ENCODE assay signal across 8 cellular contexts in the genomic region with DNA sequence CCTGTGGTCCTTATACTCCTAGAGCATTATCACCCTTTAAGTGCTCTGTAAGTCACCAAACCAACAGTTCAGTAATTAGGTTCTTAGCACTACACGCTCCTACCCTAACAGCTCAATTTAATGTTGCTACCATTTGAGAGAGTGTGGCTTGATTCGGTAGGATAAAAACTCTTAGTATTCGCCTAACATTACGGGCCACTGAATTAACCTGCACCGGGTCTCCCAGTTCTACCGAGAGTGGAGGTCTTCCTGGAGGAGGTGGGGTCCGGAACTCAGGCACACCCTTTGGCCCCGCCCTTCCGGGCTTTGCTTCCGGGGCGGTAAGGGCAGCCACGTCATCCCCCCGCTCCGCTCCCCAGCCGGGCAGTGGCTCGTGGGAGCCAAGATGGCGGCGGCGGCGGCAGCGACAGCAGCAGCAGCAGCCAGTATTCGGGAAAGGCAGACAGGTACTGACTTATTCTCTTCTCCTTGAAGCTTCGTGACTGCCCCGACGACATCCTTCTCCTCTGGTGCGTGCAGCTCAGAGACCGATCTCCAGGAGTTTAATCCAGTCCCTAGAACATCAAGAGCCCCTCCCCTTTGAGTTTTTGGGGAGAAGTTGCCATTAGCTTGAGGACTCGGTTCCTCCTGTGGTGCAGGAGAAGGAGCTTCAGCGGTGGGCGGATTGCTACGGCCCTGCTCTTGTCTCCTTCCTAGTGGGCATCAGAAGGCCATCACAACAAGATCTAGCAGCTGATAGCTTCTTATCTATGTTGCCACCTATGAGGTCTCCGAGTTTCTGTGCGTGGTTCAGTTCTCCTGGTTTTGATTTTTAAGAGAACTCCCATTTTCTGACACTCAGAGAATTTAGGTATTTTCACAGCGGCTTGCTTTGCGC. TPM values are rescaled to one million over a fixed set of nuclear protein-coding genes. Genes with fewer than 3 reads are reported as not detected.
A peak's percentile ranks its signal among the peaks of the same experiment; 100 is the strongest.
DNase-seq lines count a peak whose midpoint lies in the region; ATAC-seq and TF ChIP-seq lines count a peak whose summit lies in the region.

A gene with protein sequence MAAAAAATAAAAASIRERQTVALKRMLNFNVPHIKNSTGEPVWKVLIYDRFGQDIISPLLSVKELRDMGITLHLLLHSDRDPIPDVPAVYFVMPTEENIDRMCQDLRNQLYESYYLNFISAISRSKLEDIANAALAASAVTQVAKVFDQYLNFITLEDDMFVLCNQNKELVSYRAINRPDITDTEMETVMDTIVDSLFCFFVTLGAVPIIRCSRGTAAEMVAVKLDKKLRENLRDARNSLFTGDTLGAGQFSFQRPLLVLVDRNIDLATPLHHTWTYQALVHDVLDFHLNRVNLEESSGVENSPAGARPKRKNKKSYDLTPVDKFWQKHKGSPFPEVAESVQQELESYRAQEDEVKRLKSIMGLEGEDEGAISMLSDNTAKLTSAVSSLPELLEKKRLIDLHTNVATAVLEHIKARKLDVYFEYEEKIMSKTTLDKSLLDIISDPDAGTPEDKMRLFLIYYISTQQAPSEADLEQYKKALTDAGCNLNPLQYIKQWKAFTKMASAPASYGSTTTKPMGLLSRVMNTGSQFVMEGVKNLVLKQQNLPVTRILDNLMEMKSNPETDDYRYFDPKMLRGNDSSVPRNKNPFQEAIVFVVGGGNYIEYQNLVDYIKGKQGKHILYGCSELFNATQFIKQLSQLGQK (plus strand): TSS at position 366 of the 877 bp plus-strand sequence. CDS start 20 bp downstream, at position 386.

- H3K4me1 ChIP-seq in esophagus (ENCODE audit: control insufficient read depth in 2 of 2, insufficient read depth in 2 of 2, low read length in 1 of 2) (peaks cover 0 to 4% of the 10 kb centered on the region in 2 donors), mucosa of stomach (ENCODE audit: control insufficient read depth, insufficient read depth, low read length) (peaks cover 4% of the 10 kb centered on the region)

- 0% methylated on average over 35 of the region's 35 CpGs for WGBS in esophagus, 2 donors

- H3K9ac ChIP-seq in mucosa of stomach (ENCODE audit: low read length), result peak within 1 kb of the TSS; percentile 98

- H3K4me3 Mint-ChIP-seq in activated T-cell treated with anti-CD3 and anti-CD28 coated beads, Interleukin-2, amount 50 U/mL, for 4 hours, result peak within 1 kb of the TSS; percentile 89

- H3K27ac ChIP-seq in esophagus (ENCODE audit: low read depth in 2 of 2, low read length in 1 of 2), result peak within 1 kb of the TSS; percentile 90 to 91

- DNase-seq in DMS153 (lab: John Stamatoyannopoulos, UW) (peak; percentile 80), KBM-7 (peak; percentile 93)
- DNase-seq in activated T-cell treated with anti-CD3 and anti-CD28 coated beads, Interleukin-2, amount 50 U/mL, for 4 hours, result peak; percentile 88
- DNase-seq in stimulated activated CD8-positive, alpha-beta memory T cell treated with anti-CD3 and anti-CD28 coated beads, Interleukin-7, amount 100 ng/mL, for 24 hours (ENCODE audit: low read depth), result peak; percentile 82

- H3K36me3 Mint-ChIP-seq in activated T-cell treated with anti-CD3 and anti-CD28 coated beads, Interleukin-2, amount 50 U/mL, for 4 hours (ENCODE audit: insufficient read depth), result peaks cover 6% of the 10 kb centered on the region

- no peaks in the 10 kb centered on the region for H3K27me3 ChIP-seq in esophagus (ENCODE audit: control insufficient read depth in 1 of 2, insufficient read depth in 2 of 2, low read length in 2 of 2)
- no peaks in the 10 kb centered on the region for H3K27me3 ChIP-seq in mucosa of stomach (ENCODE audit: control insufficient read depth, insufficient read depth, low read length)

- ATAC-seq in GM21619 (IDR thresholded peaks at IDR 0.05; ENCODE audit: unreplicated experiment), result peak; percentile 85
- peak; percentile 98 to 99 for ATAC-seq in activated T-cell treated with anti-CD3 and anti-CD28 coated beads, Interleukin-2, amount 50 U/mL, for 4 hours

- in situ Hi-C loops in KBM-7 (cut with MboI; ENCODE audit: low pct_unique_long_range_greater_than_20kb, low sequenced_read_pairs), result no loop called here

- no peaks in the 10 kb centered on the region for H3K27me3 Mint-ChIP-seq in activated T-cell treated with anti-CD3 and anti-CD28 coated beads, Interleukin-2, amount 50 U/mL, for 4 hours (ENCODE audit: low read depth)

- no peaks in the 10 kb centered on the region for H3K36me3 ChIP-seq in esophagus (ENCODE audit: control insufficient read depth in 2 of 2, insufficient read depth in 2 of 2, low read length in 1 of 2)
- no peaks in the 10 kb centered on the region for H3K36me3 ChIP-seq in mucosa of stomach (ENCODE audit: control insufficient read depth, insufficient read depth, low read length)

- H3K9me3 Mint-ChIP-seq in activated T-cell treated with anti-CD3 and anti-CD28 coated beads, Interleukin-2, amount 50 U/mL, for 4 hours, result no peaks in the 10 kb centered on the region

- H3K4me3 ChIP-seq in esophagus (ENCODE audit: low read depth in 1 of 2, low read length in 2 of 2) (peak within 1 kb of the TSS; percentile 68 to 92), mucosa of stomach (ENCODE audit: low read length) (peak within 1 kb of the TSS; percentile 97)

- peaks cover 35% of the 10 kb centered on the region for H3K4me1 Mint-ChIP-seq in activated T-cell treated with anti-CD3 and anti-CD28 coated beads, Interleukin-2, amount 50 U/mL, for 4 hours (ENCODE audit: low read depth)

- H3K9me3 ChIP-seq in esophagus (ENCODE audit: control insufficient read depth in 2 of 2, insufficient read depth in 1 of 2, low read depth in 1 of 2, low read length in 1 of 2) (no peaks in the 10 kb centered on the region), mucosa of stomach (ENCODE audit: control insufficient read depth, low read length) (no peaks in the 10 kb centered on the region)

TF ChIP-seq in PFSK-1, 5 proteins besides CTCF, POLR2A, EP300 and RAD21:
- TF ChIP-seq TAF1 (IDR thresholded peaks at IDR 0.05; ENCODE audit: borderline replicate concordance, insufficient read depth, low read length) (peak; percentile 79; the same call in 1 of the 2 replicates), POLR2AphosphoS5 (IDR thresholded peaks at IDR 0.05; ENCODE audit: low read depth, low read length) (peak; percentile 89), FOXP2 (optimal IDR thresholded peaks at IDR 0.05; ENCODE audit: borderline replicate concordance, extremely low read depth, extremely low read length, insufficient read depth) (peak; percentile 48), SIN3A (IDR thresholded peaks at IDR 0.05; ENCODE audit: borderline replicate concordance, insufficient read depth, low read length) (peak; percentile 64; the same call in 1 of the 2 replicates)
- TF ChIP-seq, protein P1, sequence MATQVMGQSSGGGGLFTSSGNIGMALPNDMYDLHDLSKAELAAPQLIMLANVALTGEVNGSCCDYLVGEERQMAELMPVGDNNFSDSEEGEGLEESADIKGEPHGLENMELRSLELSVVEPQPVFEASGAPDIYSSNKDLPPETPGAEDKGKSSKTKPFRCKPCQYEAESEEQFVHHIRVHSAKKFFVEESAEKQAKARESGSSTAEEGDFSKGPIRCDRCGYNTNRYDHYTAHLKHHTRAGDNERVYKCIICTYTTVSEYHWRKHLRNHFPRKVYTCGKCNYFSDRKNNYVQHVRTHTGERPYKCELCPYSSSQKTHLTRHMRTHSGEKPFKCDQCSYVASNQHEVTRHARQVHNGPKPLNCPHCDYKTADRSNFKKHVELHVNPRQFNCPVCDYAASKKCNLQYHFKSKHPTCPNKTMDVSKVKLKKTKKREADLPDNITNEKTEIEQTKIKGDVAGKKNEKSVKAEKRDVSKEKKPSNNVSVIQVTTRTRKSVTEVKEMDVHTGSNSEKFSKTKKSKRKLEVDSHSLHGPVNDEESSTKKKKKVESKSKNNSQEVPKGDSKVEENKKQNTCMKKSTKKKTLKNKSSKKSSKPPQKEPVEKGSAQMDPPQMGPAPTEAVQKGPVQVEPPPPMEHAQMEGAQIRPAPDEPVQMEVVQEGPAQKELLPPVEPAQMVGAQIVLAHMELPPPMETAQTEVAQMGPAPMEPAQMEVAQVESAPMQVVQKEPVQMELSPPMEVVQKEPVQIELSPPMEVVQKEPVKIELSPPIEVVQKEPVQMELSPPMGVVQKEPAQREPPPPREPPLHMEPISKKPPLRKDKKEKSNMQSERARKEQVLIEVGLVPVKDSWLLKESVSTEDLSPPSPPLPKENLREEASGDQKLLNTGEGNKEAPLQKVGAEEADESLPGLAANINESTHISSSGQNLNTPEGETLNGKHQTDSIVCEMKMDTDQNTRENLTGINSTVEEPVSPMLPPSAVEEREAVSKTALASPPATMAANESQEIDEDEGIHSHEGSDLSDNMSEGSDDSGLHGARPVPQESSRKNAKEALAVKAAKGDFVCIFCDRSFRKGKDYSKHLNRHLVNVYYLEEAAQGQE (IDR thresholded peaks at IDR 0.05; ENCODE audit: insufficient read depth in 1 of 2, low read depth in 2 of 2, low read length in 2 of 2), result no peak

RNA-seq across cellular contexts. Expression of the gene that starts here (rescaled TPM):
- polyA plus RNA-seq in PFSK-1 (2012; ENCODE audit: insufficient read length, low read depth), result 19.3 TPM
- 10 to 100 TPM; 65.2 to 76.9 (median 73.5) TPM for total RNA-seq in activated T-cell treated with anti-CD3 and anti-CD28 coated beads, Interleukin-2, amount 50 U/mL, for 4 hours
- 10 to 100 TPM; 41.5 to 84.4 TPM for polyA plus RNA-seq in esophagus

Comparison
In these comparisons a context has a peak if more than half of its experiments do, and no peak if none do; other contexts are left out.
1. Peak in every context shown above with its lines: DNase-seq, ATAC-seq, H3K4me3 ChIP-seq and H3K27ac ChIP-seq.